ENCODE assay signal across 8 cellular contexts in the genomic region with DNA sequence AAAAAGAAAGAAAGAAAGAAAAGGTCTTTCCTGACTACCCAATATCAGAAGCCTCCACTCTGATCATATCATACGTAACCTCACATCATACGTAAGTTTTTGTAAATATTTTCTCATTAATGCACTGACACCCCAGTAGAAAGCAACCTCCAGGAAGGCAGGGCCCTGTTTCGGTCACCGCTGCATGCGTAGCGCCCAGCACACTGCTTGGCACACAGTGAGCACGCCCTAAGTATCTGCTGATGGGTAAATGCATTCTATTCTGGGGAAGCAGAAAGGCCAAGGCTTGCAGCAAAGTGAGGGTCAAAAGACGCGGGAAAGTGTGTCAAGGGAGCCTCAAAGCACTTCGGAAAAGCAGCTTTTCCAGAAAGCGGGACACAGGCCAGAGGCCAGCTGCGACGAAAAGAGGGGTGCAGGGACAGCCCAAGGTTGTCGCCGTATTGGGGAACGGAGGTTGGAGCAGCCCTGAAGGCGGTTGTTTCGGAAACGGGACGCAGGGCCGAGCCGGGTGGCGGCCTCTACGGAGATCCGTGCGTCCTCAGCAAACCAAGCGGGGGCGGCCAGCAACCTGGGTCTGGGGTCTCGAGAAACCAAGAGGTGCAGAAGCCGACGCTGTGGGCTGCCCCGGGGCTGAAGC. TPM values are rescaled to one million over a fixed set of nuclear protein-coding genes. Genes with fewer than 3 reads are reported as not detected.
DNase-seq lines count a peak whose midpoint lies in the region; ATAC-seq, FAIRE-seq and TF ChIP-seq lines count a peak whose summit lies in the region.

No MANE protein-coding gene starts in this region.

- peaks cover 26% of the 10 kb centered on the region for H3K4me1 ChIP-seq in OCI-LY7 (ENCODE audit: insufficient read depth, low read length, poor library complexity, severe bottlenecking)
- H3K4me1 ChIP-seq in endothelial cell of umbilical vein (ENCODE audit: control insufficient read depth, extremely low read depth, insufficient read depth, low read length): peaks cover 13% of the 10 kb centered on the region
- H3K4me1 ChIP-seq in osteoblast (ENCODE audit: insufficient read depth, low read length): peaks cover 16% of the 10 kb centered on the region

- ATAC-seq in HG03469 (IDR thresholded peaks at IDR 0.05; ENCODE audit: unreplicated experiment): no peak

- FAIRE-seq in endothelial cell of umbilical vein (lab: Jason Lieb, UNC): peak; percentile 52

- H3K9me3 Mint-ChIP-seq in T-helper 1 cell treated with Interleukin-12 subunit alpha and Interleukin-12 subunit beta and Interleukin-4 antibody, amounts not matched to agents 30 μg/mL and 1 μg/mL, for 36 hours: no peaks in the 10 kb centered on the region

- CTCF ChIA-PET in OCI-LY7 (lab: Charles Lee; ENCODE audit: unreplicated experiment) (no interaction called here), endothelial cell of umbilical vein (lab: Charles Lee) (no interaction called here)

- intact Hi-C loops in OCI-LY7 (cut with micrococcal nuclease; ENCODE audit: unreplicated experiment) (loop anchor here (1.0 to 10.0 kb wide), 3 partner anchors 115 to 255 kb away; a partner anchor contains a TSS), endothelial cell of umbilical vein (cut with micrococcal nuclease) (loop anchor here (1.0 to 2.0 kb wide), 3 partner anchors 85 to 170 kb away; a partner anchor contains a TSS)

- H3K9me3 ChIP-seq in OCI-LY7 (ENCODE audit: low read length): no peaks in the 10 kb centered on the region
- H3K9me3 ChIP-seq in endothelial cell of umbilical vein (replicated peaks; ENCODE audit: control insufficient read depth, insufficient read depth, low read length): no peaks in the 10 kb centered on the region
- H3K9me3 ChIP-seq in osteoblast (ENCODE audit: low read depth, low read length): no peaks in the 10 kb centered on the region

- peak overlapping the region; percentile 97 for H3K9ac ChIP-seq in endothelial cell of umbilical vein (replicated peaks; ENCODE audit: extremely low read depth, insufficient read depth, low read length)

- no peak for TF ChIP-seq CTCF in OCI-LY7 (conservative IDR thresholded peaks at IDR 0.05; ENCODE audit: low read length)
- TF ChIP-seq CTCF in endothelial cell of umbilical vein (IDR thresholded peaks at IDR 0.05; ENCODE audit: extremely low read depth in 1 of 2, insufficient read depth in 1 of 2, low read depth in 1 of 2, low read length in 2 of 2): no peak
- TF ChIP-seq CTCF in osteoblast (IDR thresholded peaks at IDR 0.05; ENCODE audit: extremely low read depth, low read depth, low read length): no peak

- peaks cover 34% of the 10 kb centered on the region for H3K4me1 Mint-ChIP-seq in T-helper 1 cell treated with Interleukin-12 subunit alpha and Interleukin-12 subunit beta and Interleukin-4 antibody, amounts not matched to agents 30 μg/mL and 1 μg/mL, for 36 hours (ENCODE audit: low read depth)

- H3K4me2 ChIP-seq in OCI-LY7 (ENCODE audit: low read length) (peak overlapping the region; percentile 93), endothelial cell of umbilical vein (ENCODE audit: insufficient read depth, low read length) (peak overlapping the region; percentile 87), osteoblast (ENCODE audit: insufficient read depth, low read length) (peak overlapping the region; percentile 99)

- POLR2A ChIA-PET in OCI-LY7 (lab: Charles Lee): interaction anchor here (1.4 kb wide), 1 partner anchor 53 kb away, joined by 3 read pairs; no protein-coding TSS in a partner anchor
- POLR2A ChIA-PET in endothelial cell of umbilical vein (lab: Charles Lee): no interaction called here

- H3K27ac Mint-ChIP-seq in T-helper 1 cell treated with Interleukin-12 subunit alpha and Interleukin-12 subunit beta and Interleukin-4 antibody, amounts not matched to agents 30 μg/mL and 1 μg/mL, for 36 hours: peak overlapping the region; percentile 99

- H4K20me1 ChIP-seq in OCI-LY7 (ENCODE audit: insufficient read depth, low read length) (no peaks in the 10 kb centered on the region), endothelial cell of umbilical vein (replicated peaks; ENCODE audit: control insufficient read depth, extremely low read depth, insufficient read depth, low read length) (no peaks in the 10 kb centered on the region), osteoblast (ENCODE audit: insufficient read depth, low read length) (peaks cover 18% of the 10 kb centered on the region)

- no peaks in the 10 kb centered on the region for H3K9me1 ChIP-seq in endothelial cell of umbilical vein (replicated peaks; ENCODE audit: control insufficient read depth, extremely low read depth, insufficient read depth, low read length)

- no peaks in the 10 kb centered on the region for H3K27me3 Mint-ChIP-seq in T-helper 1 cell treated with Interleukin-12 subunit alpha and Interleukin-12 subunit beta and Interleukin-4 antibody, amounts not matched to agents 30 μg/mL and 1 μg/mL, for 36 hours (ENCODE audit: low read depth)

- H3K36me3 Mint-ChIP-seq in T-helper 1 cell treated with Interleukin-12 subunit alpha and Interleukin-12 subunit beta and Interleukin-4 antibody, amounts not matched to agents 30 μg/mL and 1 μg/mL, for 36 hours (ENCODE audit: low read depth): peaks cover 25% of the 10 kb centered on the region

- peaks cover 45% of the 10 kb centered on the region for H3K36me3 ChIP-seq in OCI-LY7 (ENCODE audit: insufficient read depth, low read length)
- H3K36me3 ChIP-seq in endothelial cell of umbilical vein (ENCODE audit: control insufficient read depth in 2 of 2, extremely low read depth in 1 of 2, insufficient read depth in 2 of 2, low read length in 2 of 2): peaks cover 9 to 15% of the 10 kb centered on the region in 2 experiments
- peaks cover 28% of the 10 kb centered on the region for H3K36me3 ChIP-seq in osteoblast (ENCODE audit: insufficient read depth, low read length)

- no peak for DNase-seq in T-helper 1 cell
- DNase-seq in OCI-LY7 (ENCODE audit: low spot score): peak; percentile 12
- no peak for DNase-seq in endothelial cell of umbilical vein (ENCODE audit: low read depth, low spot score)
- peak; percentile 78 for DNase-seq in osteoblast (ENCODE audit: insufficient read length, low spot score, missing footprints)
- DNase-seq in SIG-M5 (lab: John Stamatoyannopoulos, UW): no peak
- DNase-seq in NCI-H2227 treated with DMSO at 0.1 percent for 48 hours (lab: John Stamatoyannopoulos, UW): no peak

- H3K9me2 ChIP-seq in OCI-LY7 (ENCODE audit: insufficient read depth, low read length): no peaks in the 10 kb centered on the region

- H3K27ac ChIP-seq in OCI-LY7 (ENCODE audit: low read depth, low read length, poor library complexity, severe bottlenecking): peak overlapping the region; percentile 68
- peak overlapping the region; percentile 94 for H3K27ac ChIP-seq in endothelial cell of umbilical vein (ENCODE audit: insufficient read depth, low read depth, low read length)
- H3K27ac ChIP-seq in osteoblast (ENCODE audit: low read depth, low read length): peak overlapping the region; percentile 98

- dilution Hi-C loops in endothelial cell of umbilical vein (cut with MboI; ENCODE audit: extremely low pct_ligation_motif_present, low sequenced_read_pairs): no loop called here

- no peak for TF ChIP-seq POLR2A in endothelial cell of umbilical vein (IDR thresholded peaks at IDR 0.05; ENCODE audit: low read depth, low read length)

- peak overlapping the region; percentile 80; the same call in 1 of the 2 replicates for H2AFZ ChIP-seq in OCI-LY7 (ENCODE audit: low read length)
- H2AFZ ChIP-seq in endothelial cell of umbilical vein (ENCODE audit: low read depth, low read length): peak overlapping the region; percentile 83
- H2AFZ ChIP-seq in osteoblast (ENCODE audit: low read length): peak overlapping the region; percentile 99

- H3K79me2 ChIP-seq in OCI-LY7 (ENCODE audit: insufficient read depth, low read depth, low read length): peaks cover 58% of the 10 kb centered on the region
- H3K79me2 ChIP-seq in endothelial cell of umbilical vein (ENCODE audit: control insufficient read depth, insufficient read depth, low read length): peaks cover 49% of the 10 kb centered on the region
- peaks cover 92% of the 10 kb centered on the region for H3K79me2 ChIP-seq in osteoblast (ENCODE audit: insufficient read depth, low read length)

- H3K4me3 Mint-ChIP-seq in T-helper 1 cell treated with Interleukin-12 subunit alpha and Interleukin-12 subunit beta and Interleukin-4 antibody, amounts not matched to agents 30 μg/mL and 1 μg/mL, for 36 hours: peak overlapping the region; percentile 94

- H3K27me3 ChIP-seq in endothelial cell of umbilical vein (ENCODE audit: control insufficient read depth in 2 of 2, insufficient read depth in 2 of 2, low read length in 2 of 2): no peaks in the 10 kb centered on the region
- no peaks in the 10 kb centered on the region for H3K27me3 ChIP-seq in osteoblast (ENCODE audit: insufficient read depth, low read length)

- H3K4me3 ChIP-seq in OCI-LY7 (ENCODE audit: low read depth, low read length, poor library complexity, severe bottlenecking) (peak overlapping the region; percentile 86), endothelial cell of umbilical vein (replicated peaks in 1 of 3; ENCODE audit: insufficient read depth in 1 of 3, low read depth in 1 of 3, low read length in 3 of 3) (peak overlapping the region; percentile 69 to 90 (median 83)), osteoblast (ENCODE audit: insufficient read depth, low read length) (peak overlapping the region; percentile 99)

- no TSS peak for BruUV-seq in OCI-LY7 (replicated peaks; lab: Mats Ljungman, UMichigan)
- TSS peak; percentile 70 for BruUV-seq in endothelial cell of umbilical vein (replicated peaks; lab: Mats Ljungman, UMichigan)

RNA-seq across cellular contexts. Expression of a gene that starts 0.5 kb away (rescaled TPM):
- 34.6 and 37.9 TPM in 2 replicates for total RNA-seq in OCI-LY7 (2014; rRNA removed; shearing (Covaris generic))
- total RNA-seq in OCI-LY7 (2022) (61.4 and 64.2 TPM in 2 replicates), endothelial cell of umbilical vein (59.9 and 64.7 TPM in 2 replicates), osteoblast (27.1 and 31.2 TPM in 2 replicates)
- polyA plus RNA-seq in endothelial cell of umbilical vein: 38.2 and 41.0 TPM in 2 replicates
- 29.7 and 30.6 TPM in 2 replicates for polyA plus RNA-seq in endothelial cell of umbilical vein (2011; cell fraction: cytosol; rRNA removed)
- 118 and 123 TPM in 2 replicates for polyA plus RNA-seq in endothelial cell of umbilical vein (2011; cell fraction: nucleus; rRNA removed)
- 37.5 and 45.9 TPM in 2 replicates for polyA plus RNA-seq in endothelial cell of umbilical vein (2012)
- polyA minus RNA-seq in endothelial cell of umbilical vein: 28.6 and 35.9 TPM in 2 replicates
- polyA minus RNA-seq in endothelial cell of umbilical vein (2011; cell fraction: cytosol; rRNA and poly(A)+ RNA removed): 24.4 TPM
- 32.0 and 42.9 TPM in 2 replicates for polyA minus RNA-seq in endothelial cell of umbilical vein (2011; cell fraction: nucleus; rRNA and poly(A)+ RNA removed)

RNA-seq across cellular contexts. Expression of a gene that starts 0.8 kb away (rescaled TPM):
- total RNA-seq in OCI-LY7 (2014; rRNA removed; shearing (Covaris generic)): 31.9 and 58.7 TPM in 2 replicates
- total RNA-seq in OCI-LY7 (2022) (81.7 and 103 TPM in 2 replicates), endothelial cell of umbilical vein (57.3 and 70.0 TPM in 2 replicates), osteoblast (37.1 and 39.1 TPM in 2 replicates)
- 36.9 and 43.4 TPM in 2 replicates for polyA plus RNA-seq in endothelial cell of umbilical vein
- 22.8 and 25.5 TPM in 2 replicates for polyA plus RNA-seq in endothelial cell of umbilical vein (2011; cell fraction: cytosol; rRNA removed)
- 87.6 and 111 TPM in 2 replicates for polyA plus RNA-seq in endothelial cell of umbilical vein (2011; cell fraction: nucleus; rRNA removed)
- 26.8 and 37.1 TPM in 2 replicates for polyA plus RNA-seq in endothelial cell of umbilical vein (2012)
- polyA minus RNA-seq in endothelial cell of umbilical vein: 73.9 and 116 TPM in 2 replicates
- polyA minus RNA-seq in endothelial cell of umbilical vein (2011; cell fraction: cytosol; rRNA and poly(A)+ RNA removed): 25.5 TPM
- 84.2 and 87.9 TPM in 2 replicates for polyA minus RNA-seq in endothelial cell of umbilical vein (2011; cell fraction: nucleus; rRNA and poly(A)+ RNA removed)

RNA-seq across cellular contexts. Expression of a gene that starts 46.7 kb away (rescaled TPM):
- not detected in 2 replicates for total RNA-seq in OCI-LY7 (2014; rRNA removed; shearing (Covaris generic))
- total RNA-seq in OCI-LY7 (2022): not detected in 2 replicates
- not detected in 2 replicates for total RNA-seq in endothelial cell of umbilical vein
- 0.10 and 0.21 TPM in 2 replicates for polyA plus RNA-seq in endothelial cell of umbilical vein
- not detected in 2 replicates for polyA plus RNA-seq in endothelial cell of umbilical vein (2011; cell fraction: cytosol; rRNA removed)
- polyA plus RNA-seq in endothelial cell of umbilical vein (2011; cell fraction: nucleus; rRNA removed): 0.16 and 0.22 TPM in 2 replicates
- polyA plus RNA-seq in endothelial cell of umbilical vein (2012): not detected in 2 replicates
- not detected in 2 replicates for polyA minus RNA-seq in endothelial cell of umbilical vein
- polyA minus RNA-seq in endothelial cell of umbilical vein (2011; cell fraction: cytosol; rRNA and poly(A)+ RNA removed): not detected
- polyA minus RNA-seq in endothelial cell of umbilical vein (2011; cell fraction: nucleus; rRNA and poly(A)+ RNA removed): not detected in 2 replicates
- total RNA-seq in osteoblast: 0.29 and 0.36 TPM in 2 replicates

Comparison
In these comparisons a context has a peak if more than half of its experiments do, and no peak if none do; other contexts are left out.
1. DNase-seq: peak in OCI-LY7 (single experiment) and osteoblast (single experiment); none in T-helper 1 cell (0 of 5), endothelial cell of umbilical vein (single experiment), SIG-M5 (single experiment) and NCI-H2227 treated with DMSO at 0.1 percent for 48 hours (single experiment).
2. Peak in every context shown above with its lines, with median percentiles within 50 percentile points of each other: H2AFZ ChIP-seq, H3K27ac ChIP-seq, H3K4me2 ChIP-seq and H3K4me3 ChIP-seq.